ENCODE assay signal across 10 cellular contexts in genomic region chr17:65556910-65557348, GRCh38. TPM values are rescaled to one million over a fixed set of nuclear protein-coding genes. Genes with fewer than 3 reads are reported as not detected.
A peak's percentile ranks its signal among the peaks of the same experiment; 100 is the strongest.
DNase-seq lines count a peak whose midpoint lies in the region; ATAC-seq, FAIRE-seq and TF ChIP-seq lines count a peak whose summit lies in the region.
"Had no signal": no experiment of that assay in that cellular context is flagged by ENCODE, and none has a peak within 500 bp of the region (broad histone marks: within the 10 kb centered on the region; RNA-seq: fewer than 3 reads in every experiment).

No MANE protein-coding gene starts in this region.

- H4K20me1 ChIP-seq in HCT116 (ENCODE audit: insufficient read depth): no peaks in the 10 kb centered on the region
- no peaks in the 10 kb centered on the region; the same call in 1 of the 2 replicates for H4K20me1 ChIP-seq in GM12878 (ENCODE audit: control insufficient read depth, insufficient read depth)

- POLR2A ChIA-PET in HCT116 (lab: Charles Lee): interaction anchor here (0.8 kb wide), 1 partner anchor 156 kb away, joined by 3 read pairs; no protein-coding TSS in a partner anchor
- POLR2A ChIA-PET in GM12878 (lab: Charles Lee): interaction anchor here (1.1 to 1.2 kb wide), 2 partner anchors 10 to 262 kb away, joined by 3 to 6 read pairs; no protein-coding TSS in a partner anchor

- TF ChIP-seq EP300 in GM12878 (IDR thresholded peaks at IDR 0.05; ENCODE audit: borderline replicate concordance in 1 of 2, control insufficient read depth in 1 of 2, low read depth in 2 of 2, low read length in 2 of 2) (no peak), suprapubic skin (IDR thresholded peaks at IDR 0.05) (no peak)

- RAD21 ChIA-PET in HCT116 (lab: Charles Lee; ENCODE audit: low non-redundant PET in 1 of 2, low total read pairs in 2 of 2, uncharacterized antibody in 2 of 2, unreplicated experiment in 2 of 2) (interaction anchor here (1.7 to 2.6 kb wide), 2 partner anchors 263 to 325 kb away, joined by 5 to 11 read pairs; no protein-coding TSS in a partner anchor), GM12878 (lab: Charles Lee; ENCODE audit: unreplicated experiment) (interaction anchor here (0.8 to 3.5 kb wide), 7 partner anchors 12 to 262 kb away, joined by 3 to 17 read pairs (median 3); no protein-coding TSS in a partner anchor)

- H3K4me3 ChIP-seq in HCT116 (replicated peaks in 1 of 2; ENCODE audit: low read depth in 1 of 2, low read length in 2 of 2): peak overlapping the region; percentile 13 to 15; a peak in 3 of 4 replicates
- H3K4me3 ChIP-seq in GM12878: peak overlapping the region; percentile 49; the same call in 1 of the 2 replicates
- H3K4me3 ChIP-seq in left lung: no peak overlapping the region
- H3K4me3 ChIP-seq in suprapubic skin: no peak overlapping the region

- SMC1A ChIA-PET in GM12878 (lab: Charles Lee; ENCODE audit: uncharacterized antibody, unreplicated experiment): interaction anchor here (0.7 to 5.3 kb wide), 14 partner anchors 8 to 430 kb away, joined by 3 to 36 read pairs (median 3); no protein-coding TSS in a partner anchor

- in situ Hi-C loops in GM12878 (cut with MboI): loop anchor here (5.0 to 25.0 kb wide), 2 partner anchors 325 to 595 kb away; no protein-coding TSS in a partner anchor

- intact Hi-C loops in HCT116 (cut with micrococcal nuclease) (loop anchor here (1.0 to 5.0 kb wide), 6 partner anchors 138 to 430 kb away; no protein-coding TSS in a partner anchor), GM12878 (cut with micrococcal nuclease; ENCODE audit: unreplicated experiment) (loop anchor here (1.0 to 5.0 kb wide), 5 partner anchors 100 to 608 kb away; no protein-coding TSS in a partner anchor), left lung (cut with DNase I) (loop anchor here (5.0 to 10.0 kb wide), 3 partner anchors 102 to 262 kb away; no protein-coding TSS in a partner anchor)

- H3K9me2 ChIP-seq in HCT116 (ENCODE audit: insufficient read depth): no peaks in the 10 kb centered on the region

- BruUV-seq in HCT116 (replicated peaks; lab: Mats Ljungman, UMichigan): no TSS peak
- BruUV-seq in GM12878 (replicated peaks; lab: Mats Ljungman, UMichigan): no TSS peak

- no peak overlapping the region for H2AFZ ChIP-seq in HCT116 (ENCODE audit: low read depth, low read length, poor library complexity, severe bottlenecking)
- H2AFZ ChIP-seq in GM12878 (ENCODE audit: control insufficient read depth, low read depth, low read length): no peak overlapping the region

- FAIRE-seq in GM12878 (lab: Jason Lieb, UNC): no peak
- FAIRE-seq: colon, D721Med, pancreas had no signal

- H3K36me3 ChIP-seq in HCT116 (ENCODE audit: control insufficient read depth in 1 of 2, insufficient read depth in 2 of 2, low read length in 2 of 2) (peaks cover 0 to 4% of the 10 kb centered on the region in 2 experiments; a peak in 2 of 4 replicates), GM12878 (ENCODE audit: control insufficient read depth in 2 of 2, insufficient read depth in 2 of 2, low read length in 1 of 2) (no peaks in the 10 kb centered on the region), left lung (no peaks in the 10 kb centered on the region), suprapubic skin (no peaks in the 10 kb centered on the region)
- H3K36me3 ChIP-seq: pancreas had no signal

- H3K79me2 ChIP-seq in HCT116 (ENCODE audit: insufficient read depth, low read length) (peaks cover 16% of the 10 kb centered on the region), GM12878 (ENCODE audit: control insufficient read depth, insufficient read depth, low read length) (no peaks in the 10 kb centered on the region; the same call in 1 of the 2 replicates)

- H3K27ac ChIP-seq in HCT116 (ENCODE audit: low read depth, low read length): peak overlapping the region; percentile 86
- no peak overlapping the region for H3K27ac ChIP-seq in GM12878 (ENCODE audit: control insufficient read depth, insufficient read depth)
- peak overlapping the region; percentile 62 to 94 for H3K27ac ChIP-seq in left lung
- H3K27ac ChIP-seq in suprapubic skin: peak overlapping the region; percentile 25

- ATAC-seq in HCT116 (no peak), GM12878 (no peak), left lung (peak; percentile 14)

- H3K27me3 ChIP-seq in HCT116 (ENCODE audit: insufficient read depth, low read length) (no peaks in the 10 kb centered on the region), GM12878 (replicated peaks in 1 of 2; ENCODE audit: control insufficient read depth in 2 of 2, insufficient read depth in 2 of 2, low read length in 1 of 2) (peaks cover 0 to 5% of the 10 kb centered on the region in 2 experiments; a peak in 2 of 4 replicates), left lung (peaks cover 0 to 54% of the 10 kb centered on the region in 2 donors), suprapubic skin (no peaks in the 10 kb centered on the region)
- H3K27me3 ChIP-seq: pancreas had no signal

- H3K9me3 ChIP-seq in HCT116 (ENCODE audit: control insufficient read depth in 1 of 2, insufficient read depth in 1 of 2, low read depth in 1 of 2, low read length in 2 of 2): no peaks in the 10 kb centered on the region
- H3K9me3 ChIP-seq in GM12878 (replicated peaks; ENCODE audit: control insufficient read depth, insufficient read depth, low read length): no peaks in the 10 kb centered on the region
- no peaks in the 10 kb centered on the region for H3K9me3 ChIP-seq in left lung
- no peaks in the 10 kb centered on the region for H3K9me3 ChIP-seq in suprapubic skin
- H3K9me3 ChIP-seq: pancreas had no signal

- no peak for TF ChIP-seq CTCF in HCT116 (IDR thresholded peaks at IDR 0.05 in 2 of 3, conservative IDR thresholded peaks at IDR 0.05 in 1 of 3; ENCODE audit: borderline replicate concordance in 1 of 3, insufficient read depth in 1 of 3, low read depth in 2 of 3, low read length in 2 of 3)
- no peak for TF ChIP-seq CTCF in GM12878 (IDR thresholded peaks at IDR 0.05 in 2 of 3, conservative IDR thresholded peaks at IDR 0.05 in 1 of 3; ENCODE audit: control insufficient read depth in 2 of 3, extremely low read depth in 1 of 3, insufficient read depth in 1 of 3, low read depth in 3 of 3, low read length in 3 of 3)
- no peak for TF ChIP-seq CTCF in left lung (IDR thresholded peaks at IDR 0.05)
- no peak for TF ChIP-seq CTCF in suprapubic skin (IDR thresholded peaks at IDR 0.05)

- no peak for TF ChIP-seq POLR2A in HCT116 (IDR thresholded peaks at IDR 0.05; ENCODE audit: borderline replicate concordance, extremely low read depth, insufficient read depth, insufficient read length)
- TF ChIP-seq POLR2A in GM12878 (IDR thresholded peaks at IDR 0.05; ENCODE audit: low read depth, low read length): no peak
- TF ChIP-seq POLR2A in suprapubic skin (IDR thresholded peaks at IDR 0.05): no peak

- H3K4me1 ChIP-seq in HCT116 (ENCODE audit: control insufficient read depth in 1 of 2, insufficient read depth in 2 of 2, low read length in 2 of 2) (peaks cover 22 to 45% of the 10 kb centered on the region in 2 experiments), GM12878 (ENCODE audit: control insufficient read depth, insufficient read depth, low read length) (peaks cover 4% of the 10 kb centered on the region; the same call in 1 of the 2 replicates), left lung (peaks cover 23 to 31% of the 10 kb centered on the region in 2 donors), suprapubic skin (peaks cover 39% of the 10 kb centered on the region)

- DNase-seq in HCT116 (ENCODE audit: low read depth, low spot score) (no peak), GM12878 (ENCODE audit: low read depth, low spot score) (no peak), left lung (no peak), suprapubic skin (ENCODE audit: low spot score in 2 of 2) (no peak), SHP77 treated with DMSO at 0.1 percent for 48 hours (lab: John Stamatoyannopoulos, UW) (no peak), AML-193 (lab: John Stamatoyannopoulos, UW) (no peak), dedifferentiated amniotic fluid mesenchymal stem cell (ENCODE audit: extremely low spot score) (no peak)

- no peak for TF ChIP-seq RAD21 in HCT116 (IDR thresholded peaks at IDR 0.05; ENCODE audit: low read depth)
- TF ChIP-seq RAD21 in GM12878 (IDR thresholded peaks at IDR 0.05; ENCODE audit: insufficient read depth, low read depth, low read length): no peak

- H3K9ac ChIP-seq in HCT116 (ENCODE audit: low read length): no peak overlapping the region
- peak overlapping the region; percentile 35; the same call in 1 of the 2 replicates for H3K9ac ChIP-seq in GM12878 (ENCODE audit: control insufficient read depth, insufficient read depth, low read length)

- WGBS in GM12878 (ENCODE audit: insufficient coverage, insufficient replicate concordance, low lambda C conversion rate, missing lambda C conversion rate): 0% methylated on average over 4 of the region's 4 CpGs
- 23% methylated on average over 4 of the region's 4 CpGs for WGBS in suprapubic skin

- H3K4me2 ChIP-seq in HCT116 (ENCODE audit: low read length) (peak overlapping the region; percentile 94), GM12878 (ENCODE audit: control insufficient read depth, insufficient read depth) (peak overlapping the region; percentile 20; the same call in 1 of the 2 replicates)

- CTCF ChIA-PET in HCT116 (lab: Charles Lee): interaction anchor here (0.6 to 2.5 kb wide), 9 partner anchors 9 to 609 kb away, joined by 3 to 35 read pairs (median 4); no protein-coding TSS in a partner anchor
- CTCF ChIA-PET in GM12878 (lab: Yijun Ruan, JAX): interaction anchor here (0.6 to 2.5 kb wide), 22 partner anchors 11 to 583 kb away, joined by 3 to 18 read pairs (median 4); no protein-coding TSS in a partner anchor

RNA-seq across cellular contexts. Expression of gene AXIN2, which starts 4.5 kb away (rescaled TPM):
- 7.1 TPM for total RNA-seq in HCT116 (2021; ENCODE audit: unreplicated experiment)
- 1.5 and 1.7 TPM in 2 replicates for polyA plus RNA-seq in HCT116 (2012)
- 14.6 and 16.2 TPM in 2 replicates for total RNA-seq in GM12878 (2013; cell fraction: nucleolus; rRNA removed)
- 4.2 and 4.6 TPM in 2 replicates for total RNA-seq in GM12878 (2014; rRNA removed)
- total RNA-seq in GM12878 (2014; rRNA removed; fragmentation: Illumina TruSeq; extraction: Trizol): 2.5 and 3.5 TPM in 2 replicates
- total RNA-seq in GM12878 (2021): 7.2 and 7.8 TPM in 2 replicates
- polyA plus RNA-seq in GM12878 (2011; ENCODE audit: low read depth): 0.68 TPM
- polyA plus RNA-seq in GM12878 (2011; rRNA removed): 2.5 and 3.7 TPM in 2 replicates
- 3.2 and 3.5 TPM in 2 replicates for polyA plus RNA-seq in GM12878 (2011; cell fraction: cytosol; rRNA removed)
- polyA plus RNA-seq in GM12878 (2011; cell fraction: nucleus; rRNA removed): 8.9 and 17.6 TPM in 2 replicates
- 0.72 and 1.5 TPM in 2 replicates for polyA plus RNA-seq in GM12878 (2012)
- polyA plus RNA-seq in GM12878 (2014; fragmentation: Illumina TruSeq; extraction: Trizol): 1.9 and 2.6 TPM in 2 replicates
- under 1 TPM; 0.47 to 0.66 TPM for polyA plus RNA-seq in GM12878 (2014; fragmentation: Nextera tagmentation; extraction: Ambion mirVana)
- 4.4 and 4.8 TPM in 2 replicates for polyA plus RNA-seq in GM12878 (2014; rRNA removed)
- 1 to 10 TPM in 1 of 2 experiments, under 1 TPM in 1; 0.58 to 1.6 TPM for polyA plus RNA-seq in GM12878 (2016; fragmentation: Nextera tagmentation; extraction: Ambion mirVana)
- 4.1 and 6.0 TPM in 2 replicates for polyA minus RNA-seq in GM12878 (2011; rRNA and poly(A)+ RNA removed)
- polyA minus RNA-seq in GM12878 (2011; cell fraction: cytosol; rRNA and poly(A)+ RNA removed): 1.5 and 1.7 TPM in 2 replicates
- 7.3 and 10.1 TPM in 2 replicates for polyA minus RNA-seq in GM12878 (2011; cell fraction: nucleus; rRNA and poly(A)+ RNA removed)
- 10 to 100 TPM; 25.0 to 41.6 TPM for total RNA-seq in left lung
- 10 to 100 TPM in 3 of 4 donors, 1 to 10 TPM in 1; 9.8 to 36.9 (median 19.8) TPM for total RNA-seq in suprapubic skin

Comparison
In these comparisons a context has a peak if more than half of its experiments do, and no peak if none do; other contexts are left out.
1. H3K4me3 ChIP-seq: peak in HCT116 (2 of 2) and GM12878 (single experiment); none in left lung (0 of 2) and suprapubic skin (single experiment).